17 cellular contexts compared by ENCODE assay signal in the genomic region with DNA sequence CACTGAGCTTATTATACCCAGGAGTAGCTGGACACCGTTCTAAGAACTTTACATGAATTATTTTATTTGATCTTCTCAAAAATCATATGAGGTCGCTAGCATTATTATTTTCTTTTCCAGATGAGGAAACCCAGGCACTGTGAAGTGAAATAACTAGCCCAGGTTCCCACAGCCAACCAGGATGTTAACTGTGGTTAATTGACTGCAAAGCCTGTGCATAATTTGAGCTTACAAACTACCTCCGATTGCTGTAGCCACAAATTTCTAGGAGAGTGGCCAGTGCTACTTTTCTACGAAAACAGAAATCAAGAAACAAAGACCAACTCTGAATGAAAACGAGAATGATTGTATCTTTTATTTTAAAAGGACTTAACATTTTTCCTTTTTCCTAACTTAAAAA.
"Had no signal": no experiment of that assay in that cellular context is flagged by ENCODE, and none has a peak within 500 bp of the region (broad histone marks: within the 10 kb centered on the region; RNA-seq: fewer than 3 reads in every experiment).

No MANE protein-coding gene starts in this region.

- DNase-seq: activated CD4-positive, CD25-positive, alpha-beta regulatory T cell; activated naive CD4-positive, alpha-beta T cell treated with anti-CD3 and anti-CD28 coated beads, Interleukin-2, amount 50 U/mL, for 16 hours; aorta; cortex of kidney; effector CD8-positive, alpha-beta T cell; esophagus squamous epithelium; hippocampal formation; mucosa of descending colon; naive thymus-derived CD4-positive, alpha-beta T cell; stimulated activated CD4-positive, alpha-beta T cell treated with anti-CD3 and anti-CD28 coated beads, Interleukin-2, amount 100 ng/mL, for 48 hours; stimulated activated naive B cell treated with anti-CD40 and anti-IgM and Interleukin-4, amounts not matched to agents 10 μg/mL and 1 μg/mL and 100 μg/mL, for 72 hours; SW 1271; trophoblast cell had no signal

- H3K4me3 ChIP-seq: esophagus squamous epithelium, mucosa of descending colon, suprapubic skin had no signal

- H3K27me3 Mint-ChIP-seq: stimulated activated naive B cell treated with anti-CD40 and anti-IgM and Interleukin-4, amounts not matched to agents 10 μg/mL and 1 μg/mL and 100 μg/mL, for 72 hours had no signal

- H3K4me3 Mint-ChIP-seq: stimulated activated naive B cell treated with anti-CD40 and anti-IgM and Interleukin-4, amounts not matched to agents 10 μg/mL and 1 μg/mL and 100 μg/mL, for 72 hours had no signal

- H3K9me3 ChIP-seq: esophagus squamous epithelium, mucosa of descending colon had no signal

- H3K27ac ChIP-seq: esophagus squamous epithelium, suprapubic skin had no signal

- FAIRE-seq: endothelial cell of umbilical vein, keratinocyte had no signal

- H3K27ac Mint-ChIP-seq: stimulated activated naive B cell treated with anti-CD40 and anti-IgM and Interleukin-4, amounts not matched to agents 10 μg/mL and 1 μg/mL and 100 μg/mL, for 72 hours had no signal

- H3K27me3 ChIP-seq: esophagus squamous epithelium, suprapubic skin had no signal

- ATAC-seq: left lobe of liver; mucosa of descending colon; naive thymus-derived CD4-positive, alpha-beta T cell; stimulated activated naive B cell treated with anti-CD40 and anti-IgM and Interleukin-4, amounts not matched to agents 10 μg/mL and 1 μg/mL and 100 μg/mL, for 72 hours had no signal

- H3K36me3 ChIP-seq: esophagus squamous epithelium, suprapubic skin had no signal
